8 cellular contexts compared by ENCODE assay signal in the genomic region with DNA sequence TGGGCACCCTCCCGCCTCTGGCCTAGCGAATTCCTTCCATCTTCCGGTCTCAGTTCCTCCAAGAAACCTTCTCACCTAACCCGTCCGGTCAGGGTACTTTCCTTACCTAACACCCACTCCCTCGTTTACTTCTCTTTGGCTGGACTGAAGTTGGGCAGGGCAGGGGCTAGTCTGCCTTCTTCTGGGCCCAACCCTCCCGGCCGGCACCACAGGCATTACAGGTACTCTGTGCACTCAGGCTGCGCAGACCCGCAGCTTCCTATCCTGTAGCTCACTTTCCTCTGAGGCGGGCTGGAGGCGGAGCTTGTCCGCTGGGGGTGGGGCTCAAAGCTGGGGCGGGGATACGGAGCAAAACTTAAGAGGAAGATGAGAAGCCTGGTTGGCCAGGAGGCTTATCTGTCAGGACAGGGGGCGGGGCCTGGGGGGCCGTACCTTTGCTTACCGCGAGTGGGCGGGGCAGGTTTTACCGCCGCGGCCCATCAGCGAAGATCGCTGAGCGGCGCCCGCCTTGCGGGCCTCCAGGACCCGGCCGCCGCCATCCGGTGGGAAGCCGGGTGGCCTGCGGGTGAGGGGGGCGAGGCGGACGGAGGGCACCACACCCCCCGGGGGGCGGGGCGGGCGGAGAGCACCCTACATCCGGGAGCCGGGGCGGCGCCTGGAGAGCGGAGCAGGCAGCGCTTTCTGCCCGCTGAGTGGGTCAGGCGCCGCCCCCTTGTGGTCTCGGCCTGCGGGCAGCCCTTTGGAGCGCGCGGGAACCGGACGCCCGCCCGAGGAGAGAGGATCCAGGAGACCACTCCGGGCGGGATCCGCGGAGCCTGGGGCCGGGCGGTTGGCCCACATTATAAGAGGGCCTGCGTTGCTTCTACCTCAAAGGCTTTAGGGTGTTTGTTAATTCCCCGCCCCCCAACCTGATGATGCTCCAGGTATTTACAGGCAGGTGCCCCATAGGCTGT. TPM values are rescaled to one million over a fixed set of nuclear protein-coding genes. Genes with fewer than 3 reads are reported as not detected.
DNase-seq lines count a peak whose midpoint lies in the region; ATAC-seq lines count a peak whose summit lies in the region.

No MANE protein-coding gene starts in this region.

- intact Hi-C loops in activated CD4-positive, alpha-beta T cell treated with anti-CD3 and anti-CD28 coated beads, Interleukin-2, amount 10 ng/mL, durations not matched to agents 24 days and 14 days (cut with micrococcal nuclease), result loop anchor here (1.0 to 5.0 kb wide), 5 partner anchors 25 to 1397 kb away; partner anchors contain the start of genes GLUL and XPR1

- peak overlapping the region; percentile 78 for H3K27ac ChIP-seq in BLaER1

- ATAC-seq in HG03460 (IDR thresholded peaks at IDR 0.05; ENCODE audit: unreplicated experiment), result peak; percentile 94
- peak; percentile 98 for ATAC-seq in left lobe of liver

- DNase-seq in GM19240 (ENCODE audit: insufficient read length, low spot score) (peak; percentile 70), NCI-H524 treated with DMSO at 0.1 percent for 48 hours (lab: John Stamatoyannopoulos, UW) (peak; percentile 74), dedifferentiated amniotic fluid mesenchymal stem cell (ENCODE audit: extremely low spot score) (peak; percentile 92), left lobe of liver (ENCODE audit: low spot score) (peak; percentile 99)
- DNase-seq in activated CD4-positive, alpha-beta T cell treated with anti-CD3 and anti-CD28 coated beads, Interleukin-2, amount 10 ng/mL, durations not matched to agents 24 days and 14 days, result peak; percentile 99
- peak; percentile 97 to 99 for DNase-seq in stimulated activated CD4-positive, alpha-beta T cell treated with anti-CD3 and anti-CD28 coated beads, Interleukin-2, amount 100 ng/mL, for 24 hours

- no peaks in the 10 kb centered on the region for H3K27me3 Mint-ChIP-seq in activated CD4-positive, alpha-beta T cell treated with anti-CD3 and anti-CD28 coated beads, Interleukin-2, amount 10 ng/mL, durations not matched to agents 24 days and 14 days

- peak overlapping the region; percentile 75 for H3K4me3 ChIP-seq in BLaER1

- H3K9me3 ChIP-seq in BLaER1, result no peaks in the 10 kb centered on the region

- H4K20me1 ChIP-seq in BLaER1, result no peaks in the 10 kb centered on the region

- peaks cover 14% of the 10 kb centered on the region for H3K4me1 Mint-ChIP-seq in activated CD4-positive, alpha-beta T cell treated with anti-CD3 and anti-CD28 coated beads, Interleukin-2, amount 10 ng/mL, durations not matched to agents 24 days and 14 days

- peak overlapping the region; percentile 99 for H3K27ac Mint-ChIP-seq in activated CD4-positive, alpha-beta T cell treated with anti-CD3 and anti-CD28 coated beads, Interleukin-2, amount 10 ng/mL, durations not matched to agents 24 days and 14 days

- no peaks in the 10 kb centered on the region for H3K36me3 ChIP-seq in BLaER1

- peak overlapping the region; percentile 89 for H3K4me2 ChIP-seq in BLaER1

- peaks cover 2% of the 10 kb centered on the region for H3K36me3 Mint-ChIP-seq in activated CD4-positive, alpha-beta T cell treated with anti-CD3 and anti-CD28 coated beads, Interleukin-2, amount 10 ng/mL, durations not matched to agents 24 days and 14 days (ENCODE audit: low read depth)

- no peaks in the 10 kb centered on the region for H3K27me3 ChIP-seq in BLaER1

- peak overlapping the region; percentile 81 for H3K9ac ChIP-seq in BLaER1

- H3K4me3 Mint-ChIP-seq in activated CD4-positive, alpha-beta T cell treated with anti-CD3 and anti-CD28 coated beads, Interleukin-2, amount 10 ng/mL, durations not matched to agents 24 days and 14 days, result peak overlapping the region; percentile 99

- peaks cover 21% of the 10 kb centered on the region for H3K4me1 ChIP-seq in BLaER1

- no peaks in the 10 kb centered on the region for H3K9me3 Mint-ChIP-seq in activated CD4-positive, alpha-beta T cell treated with anti-CD3 and anti-CD28 coated beads, Interleukin-2, amount 10 ng/mL, durations not matched to agents 24 days and 14 days

RNA-seq across cellular contexts. Expression of gene ZNF648, which starts 31.9 kb away (rescaled TPM):
- total RNA-seq in activated CD4-positive, alpha-beta T cell treated with anti-CD3 and anti-CD28 coated beads, Interleukin-2, amount 10 ng/mL, durations not matched to agents 24 days and 14 days, result not detected in 2 replicates
- 0.81 TPM for total RNA-seq in left lobe of liver

Comparison
In these comparisons a context has a peak if more than half of its experiments do, and no peak if none do; other contexts are left out.
1. Peak in every context shown above with its lines: DNase-seq, ATAC-seq, H3K4me3 ChIP-seq and H3K27ac ChIP-seq.